Comparison of ENCODE assay signal across 9 cellular contexts in genomic region chr3:16177962-16178627, GRCh38. TPM values are rescaled to one million over a fixed set of nuclear protein-coding genes. Genes with fewer than 3 reads are reported as not detected.
DNase-seq lines count a peak whose midpoint lies in the region; ATAC-seq and TF ChIP-seq lines count a peak whose summit lies in the region.
"Had no signal": no experiment of that assay in that cellular context is flagged by ENCODE, and none has a peak within 500 bp of the region (broad histone marks: within the 10 kb centered on the region; RNA-seq: fewer than 3 reads in every experiment).

No MANE protein-coding gene starts in this region.

- no peak overlapping the region for H3K4me2 ChIP-seq in mesendoderm (ENCODE audit: low read length)

- no peak overlapping the region for H3K27ac Mint-ChIP-seq in activated CD4-positive, alpha-beta T cell treated with anti-CD3 and anti-CD28 coated beads for 36 hours

- no peak overlapping the region for H2BK120ac ChIP-seq in mesendoderm (ENCODE audit: low read depth, low read length)

- H3K4me1 ChIP-seq in mesendoderm (ENCODE audit: control insufficient read depth, low read depth, low read length), result no peaks in the 10 kb centered on the region

- H3K4ac ChIP-seq in mesendoderm (ENCODE audit: low read depth, low read length), result no peak overlapping the region

- CTCF ChIA-PET in activated CD4-positive, alpha-beta T cell treated with anti-CD3 and anti-CD28 coated beads for 36 hours (lab: Charles Lee), result interaction anchor here (0.6 to 2.1 kb wide), 17 partner anchors 11 to 598 kb away, joined by 3 to 29 read pairs (median 3); no protein-coding TSS in a partner anchor

- peak overlapping the region; percentile 11 for H3K23ac ChIP-seq in mesendoderm (ENCODE audit: low read length)

- H3K27me3 ChIP-seq in dorsolateral prefrontal cortex (no peaks in the 10 kb centered on the region), mesendoderm (ENCODE audit: insufficient read depth, low read length, poor library complexity) (no peaks in the 10 kb centered on the region)

- no peak overlapping the region for H2BK5ac ChIP-seq in mesendoderm (ENCODE audit: low read length)

- H3K79me2 ChIP-seq in mesendoderm (ENCODE audit: control insufficient read depth, insufficient read depth, low read length), result no peaks in the 10 kb centered on the region

- H3K18ac ChIP-seq in mesendoderm (ENCODE audit: low read length), result no peak overlapping the region

- H3K9ac ChIP-seq in mesendoderm (ENCODE audit: low read length), result no peak overlapping the region

- ATAC-seq in GM18511 (IDR thresholded peaks at IDR 0.05; ENCODE audit: unreplicated experiment), result peak; percentile 86
- ATAC-seq in HG03175 (IDR thresholded peaks at IDR 0.05; ENCODE audit: unreplicated experiment), result peak; percentile 79
- peak; percentile 87 for ATAC-seq in activated CD4-positive, alpha-beta T cell treated with anti-CD3 and anti-CD28 coated beads for 36 hours

- H4K8ac ChIP-seq in mesendoderm (ENCODE audit: low read depth, low read length), result no peak overlapping the region

- no peak overlapping the region for H2AK5ac ChIP-seq in mesendoderm (ENCODE audit: low read length)

- H3K56ac ChIP-seq in mesendoderm (ENCODE audit: low read length), result no peak overlapping the region

- H3K4me3 ChIP-seq in dorsolateral prefrontal cortex, result peak overlapping the region; percentile 36 to 75 (median 57)
- no peak overlapping the region for H3K4me3 ChIP-seq in mesendoderm (ENCODE audit: low read length)

- H3K27ac ChIP-seq in dorsolateral prefrontal cortex, result peak overlapping the region in 53 of 59 donors; percentile 0 to 97 (median 72)
- H3K27ac ChIP-seq in mesendoderm (ENCODE audit: low read depth, low read length), result no peak overlapping the region
- H3K27ac ChIP-seq: neutrophil had no signal

- no peaks in the 10 kb centered on the region for H3K36me3 Mint-ChIP-seq in activated CD4-positive, alpha-beta T cell treated with anti-CD3 and anti-CD28 coated beads for 36 hours (ENCODE audit: low read depth)

- no peak overlapping the region for H2BK15ac ChIP-seq in mesendoderm (replicated peaks; ENCODE audit: low read depth)

- H3K4me3 Mint-ChIP-seq in activated CD4-positive, alpha-beta T cell treated with anti-CD3 and anti-CD28 coated beads for 36 hours, result no peak overlapping the region

- peaks cover 18% of the 10 kb centered on the region for H3K27me3 Mint-ChIP-seq in activated CD4-positive, alpha-beta T cell treated with anti-CD3 and anti-CD28 coated beads for 36 hours

- no CpG with 5 or more reads among the region's 22 CpGs for WGBS in mesendoderm (ENCODE audit: extremely low coverage, insufficient coverage, low lambda C conversion rate)

- no peaks in the 10 kb centered on the region for H3K4me1 Mint-ChIP-seq in activated CD4-positive, alpha-beta T cell treated with anti-CD3 and anti-CD28 coated beads for 36 hours

- H3K79me1 ChIP-seq in mesendoderm (ENCODE audit: low read length), result no peaks in the 10 kb centered on the region

- DNase-seq in activated CD4-positive, alpha-beta T cell treated with anti-CD3 and anti-CD28 coated beads for 36 hours, result peak; percentile 85
- DNase-seq in dorsolateral prefrontal cortex, result peak; percentile 79 to 92 (median 88)
- DNase-seq in mesendoderm, result peak; percentile 78
- DNase-seq in stimulated activated CD8-positive, alpha-beta memory T cell treated with anti-CD3 and anti-CD28 coated beads, Interleukin-2, amount 100 ng/mL, for 48 hours (ENCODE audit: low read depth in 2 of 2), result peak; percentile 55 to 64
- no peak for DNase-seq in NCI-H1105 treated with DMSO at 0.1 percent for 48 hours (lab: John Stamatoyannopoulos, UW)
- DNase-seq in NCI-H748 (lab: John Stamatoyannopoulos, UW; ENCODE audit: unreplicated experiment), result no peak

- POLR2A ChIA-PET in activated CD4-positive, alpha-beta T cell treated with anti-CD3 and anti-CD28 coated beads for 36 hours (lab: Charles Lee), result no interaction called here

- peak; percentile 88 to 99 (median 98) for TF ChIP-seq CTCF in dorsolateral prefrontal cortex (IDR thresholded peaks at IDR 0.05 in 54 of 56, conservative IDR thresholded peaks at IDR 0.05 in 2 of 56; ENCODE audit: low read depth in 1 of 56, partially characterized antibody in 56 of 56)

- intact Hi-C loops in activated CD4-positive, alpha-beta T cell treated with anti-CD3 and anti-CD28 coated beads for 36 hours (cut with DNase I, micrococcal nuclease), result loop anchor here (1.0 to 10.0 kb wide), 6 partner anchors 69 to 976 kb away; no protein-coding TSS in a partner anchor
- intact Hi-C loops in dorsolateral prefrontal cortex (cut with DNase I), result loop anchor here (1.0 to 10.0 kb wide), 11 partner anchors 49 to 573 kb away; partner anchors contain the start of genes BTD (in 1 of the 2) and HACL1 (in 1 of the 2)

- no peak overlapping the region for H4K5ac ChIP-seq in mesendoderm (ENCODE audit: low read length)

- H3K9me3 Mint-ChIP-seq in activated CD4-positive, alpha-beta T cell treated with anti-CD3 and anti-CD28 coated beads for 36 hours (ENCODE audit: low read depth), result no peaks in the 10 kb centered on the region

- no peaks in the 10 kb centered on the region for H3K36me3 ChIP-seq in mesendoderm (ENCODE audit: control insufficient read depth, insufficient read depth, low read length)
- H3K36me3 ChIP-seq: neutrophil had no signal

RNA-seq across cellular contexts. Expression of gene GALNT15, which starts 3.6 kb away (rescaled TPM):
- total RNA-seq in activated CD4-positive, alpha-beta T cell treated with anti-CD3 and anti-CD28 coated beads for 36 hours, result not detected
- 100 to 1,000 TPM in 15 of 120 experiments, 10 to 100 TPM in 105; 16.5 to 176 (median 55.2) TPM for total RNA-seq in dorsolateral prefrontal cortex
- 0.01 TPM for polyA plus RNA-seq in mesendoderm (2013, experiment 1 of 2)
- 0.01 TPM for polyA plus RNA-seq in mesendoderm (2013, experiment 2 of 2)

Comparison
In these comparisons a context has a peak if more than half of its experiments do, and no peak if none do; other contexts are left out.
1. DNase-seq: peak in activated CD4-positive, alpha-beta T cell treated with anti-CD3 and anti-CD28 coated beads for 36 hours (single experiment), dorsolateral prefrontal cortex (10 of 10), mesendoderm (single experiment) and stimulated activated CD8-positive, alpha-beta memory T cell treated with anti-CD3 and anti-CD28 coated beads, Interleukin-2, amount 100 ng/mL, for 48 hours (2 of 2); none in NCI-H1105 treated with DMSO at 0.1 percent for 48 hours (single experiment) and NCI-H748 (single experiment).
2. RNA of gene GALNT15, which starts 3.6 kb away (total RNA-seq): 16.5 to 176 TPM in dorsolateral prefrontal cortex; not detected in activated CD4-positive, alpha-beta T cell treated with anti-CD3 and anti-CD28 coated beads for 36 hours; every median in the first group is over 10 times any median in the second.
3. Peak in every context shown above with its lines, with median percentiles within 50 percentile points of each other: ATAC-seq.